In the genomic region with DNA sequence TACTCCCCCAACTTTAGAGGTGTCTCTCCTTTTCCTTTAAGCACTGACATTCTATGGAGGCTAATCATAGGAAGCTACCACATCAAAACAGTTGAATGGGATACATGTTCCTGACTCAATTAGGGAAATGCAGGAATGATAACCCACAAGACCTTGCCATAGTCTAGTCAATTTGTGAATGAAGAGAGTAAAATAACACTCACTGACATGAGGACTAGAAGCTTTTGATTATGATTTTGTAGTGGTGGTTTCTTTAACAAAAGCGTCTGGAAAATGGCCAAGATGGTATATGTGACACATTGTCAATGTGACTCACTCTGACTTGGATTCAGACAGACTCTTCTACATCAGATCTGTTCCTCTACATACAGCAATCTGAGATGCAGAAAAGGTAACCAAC, we compare ENCODE assay signal across 20 cellular contexts. TPM values are rescaled to one million over a fixed set of nuclear protein-coding genes. Genes with fewer than 3 reads are reported as not detected.
A peak's percentile ranks its signal among the peaks of the same experiment; 100 is the strongest.
DNase-seq lines count a peak whose midpoint lies in the region; ATAC-seq and TF ChIP-seq lines count a peak whose summit lies in the region.
"Had no signal": no experiment of that assay in that cellular context is flagged by ENCODE, and none has a peak within 500 bp of the region (broad histone marks: within the 10 kb centered on the region; RNA-seq: fewer than 3 reads in every experiment).

No MANE protein-coding gene starts in this region.

- no peaks in the 10 kb centered on the region for H3K4me1 Mint-ChIP-seq in endothelial cell (ENCODE audit: unreplicated experiment)
- peaks cover 4 to 6% of the 10 kb centered on the region in 2 donors for H3K4me1 Mint-ChIP-seq in stimulated activated naive B cell treated with anti-CD40 and anti-IgM and Interleukin-4, amounts not matched to agents 10 μg/mL and 1 μg/mL and 100 μg/mL, for 72 hours

- DNase-seq in AG08395 (ENCODE audit: low spot score) (peak; percentile 35), HT-29 (ENCODE audit: low spot score) (peak; percentile 50), SK-N-SH (no peak), fibroblast of lung (ENCODE audit: low read depth in 2 of 2) (peak; percentile 27 to 64), endothelial cell (ENCODE audit: low spot score) (no peak), gastrocnemius medialis (no peak), GOT3 (lab: John Stamatoyannopoulos, UW) (no peak)
- DNase-seq in stimulated activated naive B cell treated with anti-CD40 and anti-IgM and Interleukin-4, amounts not matched to agents 10 μg/mL and 1 μg/mL and 100 μg/mL, for 72 hours = no peak
- DNase-seq: activated gamma-delta T cell, Caco-2, GDM1, H7, left lung, NCI-H2081 treated with DMSO at 0.1 percent for 48 hours, T-helper 2 cell had no signal

- H3K27me3 ChIP-seq in SK-N-SH (ENCODE audit: insufficient read depth) (no peaks in the 10 kb centered on the region), fibroblast of lung (ENCODE audit: control insufficient read depth, insufficient read depth, low read length) (no peaks in the 10 kb centered on the region), gastrocnemius medialis (no peaks in the 10 kb centered on the region)
- H3K27me3 ChIP-seq: left lung, suprapubic skin had no signal

- H4K20me1 ChIP-seq in SK-N-SH (ENCODE audit: insufficient read depth) = no peaks in the 10 kb centered on the region
- H4K20me1 ChIP-seq in fibroblast of lung (ENCODE audit: control insufficient read depth, extremely low read depth, insufficient read depth, low read length) = no peaks in the 10 kb centered on the region

- H3K27me3 Mint-ChIP-seq in endothelial cell (ENCODE audit: unreplicated experiment) = peaks cover 1% of the 10 kb centered on the region
- peaks cover 4 to 14% of the 10 kb centered on the region in 2 donors for H3K27me3 Mint-ChIP-seq in stimulated activated naive B cell treated with anti-CD40 and anti-IgM and Interleukin-4, amounts not matched to agents 10 μg/mL and 1 μg/mL and 100 μg/mL, for 72 hours
- H3K27me3 Mint-ChIP-seq: dendritic cell treated with granulocyte-macrophage colony-stimulating factor and Interleukin-4, amounts not matched to agents 40 ng/mL and 50 ng/mL, for 4 days had no signal

- H3K36me3 Mint-ChIP-seq in endothelial cell (ENCODE audit: low read depth, unreplicated experiment) = no peaks in the 10 kb centered on the region
- H3K36me3 Mint-ChIP-seq in stimulated activated naive B cell treated with anti-CD40 and anti-IgM and Interleukin-4, amounts not matched to agents 10 μg/mL and 1 μg/mL and 100 μg/mL, for 72 hours = no peaks in the 10 kb centered on the region

- no peaks in the 10 kb centered on the region for H3K36me3 ChIP-seq in SK-N-SH (replicated peaks in 1 of 2; ENCODE audit: control insufficient read depth in 1 of 2, insufficient read depth in 2 of 2, low read length in 1 of 2)
- no peaks in the 10 kb centered on the region for H3K36me3 ChIP-seq in fibroblast of lung (ENCODE audit: control insufficient read depth, insufficient read depth, low read length)
- no peaks in the 10 kb centered on the region for H3K36me3 ChIP-seq in gastrocnemius medialis
- H3K36me3 ChIP-seq: left lung, suprapubic skin had no signal

- H3K27ac ChIP-seq in SK-N-SH (ENCODE audit: low read depth in 2 of 2, low read length in 1 of 2) (peak overlapping the region in 1 of 2 experiments; percentile 45; a peak in 1 of 4 replicates), fibroblast of lung (ENCODE audit: insufficient read depth, low read length) (no peak overlapping the region), gastrocnemius medialis (no peak overlapping the region)
- H3K27ac ChIP-seq: left lung, suprapubic skin had no signal

- H3K4me1 ChIP-seq in SK-N-SH (ENCODE audit: control insufficient read depth in 1 of 2, insufficient read depth in 2 of 2, low read depth in 1 of 2, low read length in 1 of 2) (peaks cover 0 to 12% of the 10 kb centered on the region in 2 experiments; a peak in 2 of 4 replicates), fibroblast of lung (ENCODE audit: control insufficient read depth, extremely low read depth, insufficient read depth, low read length) (peaks cover 8% of the 10 kb centered on the region), gastrocnemius medialis (no peaks in the 10 kb centered on the region)
- H3K4me1 ChIP-seq: left lung, suprapubic skin had no signal

- POLR2A ChIA-PET in SK-N-SH (lab: Yijun Ruan, JAX) = no interaction called here

- TF ChIP-seq CTCF in SK-N-SH (IDR thresholded peaks at IDR 0.05) (no peak), fibroblast of lung (conservative IDR thresholded peaks at IDR 0.05 in 1 of 2, IDR thresholded peaks at IDR 0.05 in 1 of 2; ENCODE audit: low read depth in 1 of 2, low read length in 2 of 2) (no peak), endothelial cell (IDR thresholded peaks at IDR 0.05; ENCODE audit: unreplicated experiment) (no peak), gastrocnemius medialis (IDR thresholded peaks at IDR 0.05 in 4 of 5, conservative IDR thresholded peaks at IDR 0.05 in 1 of 5) (no peak)

- no peak for ATAC-seq in gastrocnemius medialis
- no peak for ATAC-seq in stimulated activated naive B cell treated with anti-CD40 and anti-IgM and Interleukin-4, amounts not matched to agents 10 μg/mL and 1 μg/mL and 100 μg/mL, for 72 hours (replicated peaks)
- ATAC-seq: activated CD4-positive, CD25-positive, alpha-beta regulatory T cell treated with anti-CD3 and anti-CD28 coated beads, Interleukin-2, amount 50 U/mL, for 24 hours; left lung; Right ventricle myocardium inferior had no signal

- intact Hi-C loops in gastrocnemius medialis (cut with DNase I; ENCODE audit: low total_unique reads) = no loop called here

- peaks cover 9% of the 10 kb centered on the region for H3F3A ChIP-seq in SK-N-SH (replicated peaks; ENCODE audit: insufficient read depth)

- TF ChIP-seq EP300 in SK-N-SH (IDR thresholded peaks at IDR 0.05; ENCODE audit: borderline replicate concordance in 1 of 2, low read depth in 1 of 2, low read length in 1 of 2) = no peak

- no peak overlapping the region for H3K4me3 Mint-ChIP-seq in endothelial cell (ENCODE audit: unreplicated experiment)
- H3K4me3 Mint-ChIP-seq in stimulated activated naive B cell treated with anti-CD40 and anti-IgM and Interleukin-4, amounts not matched to agents 10 μg/mL and 1 μg/mL and 100 μg/mL, for 72 hours = no peak overlapping the region
- H3K4me3 Mint-ChIP-seq: dendritic cell treated with granulocyte-macrophage colony-stimulating factor and Interleukin-4, amounts not matched to agents 40 ng/mL and 50 ng/mL, for 4 days had no signal

- TF ChIP-seq POLR2A in gastrocnemius medialis (IDR thresholded peaks at IDR 0.05) = no peak

- H3K4me2 ChIP-seq in SK-N-SH (no peak overlapping the region), fibroblast of lung (ENCODE audit: extremely low read depth, insufficient read depth, low read length) (no peak overlapping the region)

- in situ Hi-C loops in gastrocnemius medialis (cut with MboI; ENCODE audit: low sequenced_read_pairs in 4 of 4) = loop anchor here in 2 of 4 donors (25.0 kb wide), 1 partner anchor 1662 kb away; no protein-coding TSS in a partner anchor

- H3K4me3 ChIP-seq in SK-N-SH (ENCODE audit: low read depth in 2 of 2, low read length in 1 of 2) (no peak overlapping the region), fibroblast of lung (replicated peaks in 1 of 4; ENCODE audit: control extremely low read depth in 1 of 4, insufficient read depth in 1 of 4, low read depth in 3 of 4, low read length in 4 of 4) (no peak overlapping the region), gastrocnemius medialis (no peak overlapping the region)
- H3K4me3 ChIP-seq: left lung, suprapubic skin had no signal

- CTCF ChIA-PET in SK-N-SH (lab: Yijun Ruan, JAX) = no interaction called here

- H3K9me3 ChIP-seq in SK-N-SH (no peaks in the 10 kb centered on the region), fibroblast of lung (ENCODE audit: control insufficient read depth, insufficient read depth, low read depth, low read length) (no peaks in the 10 kb centered on the region), gastrocnemius medialis (no peaks in the 10 kb centered on the region)
- H3K9me3 ChIP-seq: Caco-2, left lung, suprapubic skin had no signal

- no peak for TF ChIP-seq RAD21 in SK-N-SH (IDR thresholded peaks at IDR 0.05; ENCODE audit: low read length)

- H3K9me2 ChIP-seq in SK-N-SH = no peaks in the 10 kb centered on the region

- H3K27ac Mint-ChIP-seq in endothelial cell (ENCODE audit: unreplicated experiment) = no peak overlapping the region
- H3K27ac Mint-ChIP-seq in stimulated activated naive B cell treated with anti-CD40 and anti-IgM and Interleukin-4, amounts not matched to agents 10 μg/mL and 1 μg/mL and 100 μg/mL, for 72 hours = no peak overlapping the region
- H3K27ac Mint-ChIP-seq: dendritic cell treated with granulocyte-macrophage colony-stimulating factor and Interleukin-4, amounts not matched to agents 40 ng/mL and 50 ng/mL, for 4 days had no signal

- H3K9ac ChIP-seq in SK-N-SH (no peak overlapping the region), fibroblast of lung (ENCODE audit: insufficient read depth, low read length) (no peak overlapping the region)

- WGBS in SK-N-SH (ENCODE audit: low lambda C conversion rate) = 14% methylated on average over 1 of the region's 1 CpG

- H3K79me2 ChIP-seq in SK-N-SH (ENCODE audit: insufficient read depth) = no peaks in the 10 kb centered on the region
- no peaks in the 10 kb centered on the region for H3K79me2 ChIP-seq in fibroblast of lung (ENCODE audit: control insufficient read depth, insufficient read depth, low read length)

- H3K9me3 Mint-ChIP-seq in endothelial cell (ENCODE audit: unreplicated experiment) = no peaks in the 10 kb centered on the region
- peaks cover 0 to 4% of the 10 kb centered on the region in 2 donors for H3K9me3 Mint-ChIP-seq in stimulated activated naive B cell treated with anti-CD40 and anti-IgM and Interleukin-4, amounts not matched to agents 10 μg/mL and 1 μg/mL and 100 μg/mL, for 72 hours
- H3K9me3 Mint-ChIP-seq: dendritic cell treated with granulocyte-macrophage colony-stimulating factor and Interleukin-4, amounts not matched to agents 40 ng/mL and 50 ng/mL, for 4 days had no signal

- no peak overlapping the region for H2AFZ ChIP-seq in SK-N-SH (ENCODE audit: low read depth)
- H2AFZ ChIP-seq in fibroblast of lung (ENCODE audit: low read length) = no peak overlapping the region

RNA-seq across cellular contexts. Expression of gene PRELID2, which starts 13.7 kb away (rescaled TPM):
- total RNA-seq in HT-29 (2014; rRNA removed; shearing (Covaris generic)) = 49.7 and 55.9 TPM in 2 replicates
- polyA plus RNA-seq in SK-N-SH (2012; rRNA removed) (3.8 and 5.3 TPM in 2 replicates), fibroblast of lung (6.1 and 6.7 TPM in 2 replicates)
- polyA plus RNA-seq in SK-N-SH (2012; cell fraction: cytosol; rRNA removed) = 5.6 and 6.8 TPM in 2 replicates
- 2.6 and 3.1 TPM in 2 replicates for polyA plus RNA-seq in SK-N-SH (2012; cell fraction: nucleus; rRNA removed)
- total RNA-seq in fibroblast of lung (26.5 and 27.9 TPM in 2 replicates), endothelial cell (ENCODE audit: unreplicated experiment) (4.3 TPM), gastrocnemius medialis (1 to 10 TPM in 3 of 4 donors, not detected in 1; 1.1 to 6.7 (median 1.2) TPM)
- 5.2 and 5.4 TPM in 2 replicates for polyA plus RNA-seq in fibroblast of lung (2012)
- polyA minus RNA-seq in fibroblast of lung (ENCODE audit: low replicate concordance) = 3.0 and 4.0 TPM in 2 replicates

RNA-seq across cellular contexts. Expression of gene GRXCR2, which starts 24.0 kb away (rescaled TPM):
- total RNA-seq in HT-29 (2014; rRNA removed; shearing (Covaris generic)) = not detected in 2 replicates
- polyA plus RNA-seq in SK-N-SH (2012; rRNA removed) = not detected in 2 replicates
- polyA plus RNA-seq in SK-N-SH (2012; cell fraction: cytosol; rRNA removed) = not detected in 2 replicates
- polyA plus RNA-seq in SK-N-SH (2012; cell fraction: nucleus; rRNA removed) = not detected in 2 replicates
- not detected in 2 replicates for total RNA-seq in fibroblast of lung
- polyA plus RNA-seq in fibroblast of lung = not detected in 2 replicates
- not detected in 2 replicates for polyA plus RNA-seq in fibroblast of lung (2012)
- not detected in 2 replicates for polyA minus RNA-seq in fibroblast of lung (ENCODE audit: low replicate concordance)
- total RNA-seq in endothelial cell (ENCODE audit: unreplicated experiment) = not detected
- not detected for total RNA-seq in gastrocnemius medialis
- total RNA-seq: Caco-2, H7, left lung, osteocyte had no signal

Comparison
In these comparisons a context has a peak if more than half of its experiments do, and no peak if none do; other contexts are left out.
1. DNase-seq: peak in AG08395 (single experiment), HT-29 (single experiment) and fibroblast of lung (2 of 2); none in SK-N-SH (single experiment), endothelial cell (single experiment), gastrocnemius medialis (0 of 2), stimulated activated naive B cell treated with anti-CD40 and anti-IgM and Interleukin-4, amounts not matched to agents 10 μg/mL and 1 μg/mL and 100 μg/mL, for 72 hours (single experiment) and GOT3 (single experiment).